In the genomic region with DNA sequence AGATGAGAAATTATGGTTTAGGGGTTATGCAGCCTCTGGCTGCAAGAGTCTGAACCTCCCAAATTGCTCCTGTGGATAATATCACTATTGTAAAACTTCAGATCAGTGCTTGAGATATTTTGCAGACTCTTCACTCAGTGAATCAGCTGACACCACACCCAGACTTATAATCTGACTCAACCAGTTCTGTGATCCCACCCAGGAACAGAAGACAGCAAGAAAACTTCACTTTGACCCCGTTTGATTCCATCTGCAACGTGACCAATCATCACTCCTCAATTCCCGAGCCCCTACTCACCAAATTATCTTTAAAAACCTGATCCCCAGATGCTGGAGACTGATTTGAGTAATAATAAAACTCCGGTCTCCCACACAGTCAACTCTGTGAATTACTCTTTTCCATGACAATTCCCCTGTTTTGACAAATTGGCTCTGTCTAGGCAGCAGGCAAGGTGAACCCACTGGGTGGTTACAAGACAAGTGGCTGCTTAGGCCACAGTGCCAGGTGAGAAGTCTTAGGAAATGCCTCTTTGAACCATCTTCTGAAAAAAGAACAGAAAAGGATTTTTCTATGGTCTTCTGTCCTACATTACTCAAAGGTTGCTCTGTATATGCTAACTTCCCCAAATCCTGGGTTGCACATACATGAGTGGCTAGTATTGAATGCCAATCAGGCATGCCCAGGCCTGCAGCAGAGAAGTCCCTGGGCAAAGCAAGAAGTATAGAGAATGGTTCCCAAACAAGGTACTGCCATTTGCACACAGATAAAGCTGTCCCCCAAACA, we compare ENCODE assay signal across 15 cellular contexts.
DNase-seq lines count a peak whose midpoint lies in the region; ATAC-seq and TF ChIP-seq lines count a peak whose summit lies in the region.
"Had no signal": no experiment of that assay in that cellular context is flagged by ENCODE, and none has a peak within 500 bp of the region (broad histone marks: within the 10 kb centered on the region; RNA-seq: fewer than 3 reads in every experiment).

No MANE protein-coding gene starts in this region.

- POLR2A ChIA-PET in RWPE1 (lab: Yijun Ruan, JAX; ENCODE audit: low non-redundant PET) = no interaction called here

- no peaks in the 10 kb centered on the region for H3K36me3 Mint-ChIP-seq in activated CD8-positive, alpha-beta memory T cell treated with anti-CD3 and anti-CD28 coated beads, Interleukin-2, amount 10 ng/mL, durations not matched to agents 7 days and 5 days

- no peaks in the 10 kb centered on the region for H3K4me1 Mint-ChIP-seq in activated CD8-positive, alpha-beta memory T cell treated with anti-CD3 and anti-CD28 coated beads, Interleukin-2, amount 10 ng/mL, durations not matched to agents 7 days and 5 days

- DNase-seq in AG10803 (ENCODE audit: low read depth) (peak; percentile 9), RWPE1 (ENCODE audit: low spot score) (peak; percentile 55), fibroblast of villous mesenchyme (ENCODE audit: low read depth) (peak; percentile 41), NCI-H510A treated with DMSO at 0.1 percent for 48 hours (lab: John Stamatoyannopoulos, UW) (no peak), cortex of kidney (lab: John Stamatoyannopoulos, UW) (no peak), NK-92 (lab: John Stamatoyannopoulos, UW; ENCODE audit: unreplicated experiment) (no peak)
- no peak for DNase-seq in activated CD8-positive, alpha-beta memory T cell treated with anti-CD3 and anti-CD28 coated beads, Interleukin-2, amount 10 ng/mL, durations not matched to agents 7 days and 5 days
- DNase-seq: activated T-cell treated with anti-CD3 and anti-CD28 coated beads, Interleukin-2, amount 50 U/mL, for 1 hour; amniotic stem cell; NCI-H1048; NCI-H748 treated with DMSO at 0.1 percent for 48 hours; nephron progenitor cell; uterus had no signal

- no peak overlapping the region for H3K4me3 Mint-ChIP-seq in activated CD8-positive, alpha-beta memory T cell treated with anti-CD3 and anti-CD28 coated beads, Interleukin-2, amount 10 ng/mL, durations not matched to agents 7 days and 5 days
- H3K4me3 Mint-ChIP-seq: nephron progenitor cell had no signal

- peaks cover 6% of the 10 kb centered on the region for H3K9me3 Mint-ChIP-seq in activated CD8-positive, alpha-beta memory T cell treated with anti-CD3 and anti-CD28 coated beads, Interleukin-2, amount 10 ng/mL, durations not matched to agents 7 days and 5 days (ENCODE audit: low read depth)
- H3K9me3 Mint-ChIP-seq: nephron progenitor cell had no signal

- H3K27me3 Mint-ChIP-seq in activated CD8-positive, alpha-beta memory T cell treated with anti-CD3 and anti-CD28 coated beads, Interleukin-2, amount 10 ng/mL, durations not matched to agents 7 days and 5 days = no peaks in the 10 kb centered on the region

- no peak overlapping the region for H3K27ac ChIP-seq in RWPE1
- H3K27ac ChIP-seq: uterus had no signal

- H3K27ac Mint-ChIP-seq in activated CD8-positive, alpha-beta memory T cell treated with anti-CD3 and anti-CD28 coated beads, Interleukin-2, amount 10 ng/mL, durations not matched to agents 7 days and 5 days = no peak overlapping the region
- H3K27ac Mint-ChIP-seq: nephron progenitor cell had no signal

- H3K4me3 ChIP-seq in AG10803 (ENCODE audit: low read length) = no peak overlapping the region
- no peak overlapping the region for H3K4me3 ChIP-seq in fibroblast of villous mesenchyme (ENCODE audit: low read depth, low read length)
- H3K4me3 ChIP-seq: uterus had no signal

- CTCF ChIA-PET in RWPE1 (lab: Yijun Ruan, JAX) = no interaction called here
- CTCF ChIA-PET in activated CD8-positive, alpha-beta memory T cell treated with anti-CD3 and anti-CD28 coated beads, Interleukin-2, amount 10 ng/mL, durations not matched to agents 7 days and 5 days (lab: Charles Lee) = no interaction called here

- no peak for TF ChIP-seq CTCF in AG10803 (conservative IDR thresholded peaks at IDR 0.05; ENCODE audit: low read length)
- TF ChIP-seq CTCF in RWPE1 (conservative IDR thresholded peaks at IDR 0.05; ENCODE audit: low read depth) = no peak
- TF ChIP-seq CTCF in fibroblast of villous mesenchyme (IDR thresholded peaks at IDR 0.05; ENCODE audit: insufficient read depth, low read depth, low read length) = no peak

- ATAC-seq in GM21717 (IDR thresholded peaks at IDR 0.05; ENCODE audit: unreplicated experiment) = peak; percentile 76
- ATAC-seq in activated CD8-positive, alpha-beta memory T cell treated with anti-CD3 and anti-CD28 coated beads, Interleukin-2, amount 10 ng/mL, durations not matched to agents 7 days and 5 days = no peak
- ATAC-seq: left lobe of liver had no signal

Comparison
In these comparisons a context has a peak if more than half of its experiments do, and no peak if none do; other contexts are left out.
1. DNase-seq: peak in AG10803 (single experiment), RWPE1 (single experiment) and fibroblast of villous mesenchyme (single experiment); none in NCI-H510A treated with DMSO at 0.1 percent for 48 hours (single experiment), cortex of kidney (single experiment), activated CD8-positive, alpha-beta memory T cell treated with anti-CD3 and anti-CD28 coated beads, Interleukin-2, amount 10 ng/mL, durations not matched to agents 7 days and 5 days (single experiment) and NK-92 (single experiment).